Comparison of ENCODE assay signal across 8 cellular contexts in genomic region chr2:108786354-108787208, GRCh38. TPM values are rescaled to one million over a fixed set of nuclear protein-coding genes. Genes with fewer than 3 reads are reported as not detected.
DNase-seq lines count a peak whose midpoint lies in the region; TF ChIP-seq lines count a peak whose summit lies in the region.

Gene CCDC138, plus strand, starts transcription at chr2:108786771. Its CDS starts 52 bp downstream, at chr2:108786823.

- no peak for TF ChIP-seq EP300 in stomach (IDR thresholded peaks at IDR 0.05)

- H3K9me3 ChIP-seq in stomach: no peaks in the 10 kb centered on the region

- H3K36me3 Mint-ChIP-seq in neural crest cell (ENCODE audit: low read depth): peaks cover 9% of the 10 kb centered on the region

- H3K4me3 ChIP-seq in LNCaP clone FGC (ENCODE audit: low read depth, low read length) (peak within 1 kb of the TSS; percentile 76), fibroblast of villous mesenchyme (ENCODE audit: low read depth, low read length) (peak within 1 kb of the TSS; percentile 77), stomach (peak within 1 kb of the TSS; percentile 65 to 78 (median 72))

- TF ChIP-seq POLR2A in stomach (IDR thresholded peaks at IDR 0.05): peak in 1 of 4 donors; percentile 29

- no peaks in the 10 kb centered on the region for H3K27me3 Mint-ChIP-seq in neural crest cell (ENCODE audit: low read depth)

- no peak for TF ChIP-seq CTCF in LNCaP clone FGC (IDR thresholded peaks at IDR 0.05; ENCODE audit: control insufficient read depth, extremely low read depth, insufficient read depth)
- TF ChIP-seq CTCF in fibroblast of villous mesenchyme (IDR thresholded peaks at IDR 0.05; ENCODE audit: insufficient read depth, low read depth, low read length): no peak
- TF ChIP-seq CTCF in neural crest cell (conservative IDR thresholded peaks at IDR 0.05): no peak
- no peak for TF ChIP-seq CTCF in stomach (IDR thresholded peaks at IDR 0.05)

- no peaks in the 10 kb centered on the region for H3K27me3 ChIP-seq in stomach

- peak within 1 kb of the TSS; percentile 77 to 93 (median 88) for H3K27ac ChIP-seq in stomach

- DNase-seq in ELR (ENCODE audit: low read depth) (peak; percentile 96), H4 (ENCODE audit: low spot score) (peak; percentile 78), LNCaP clone FGC (ENCODE audit: low read depth) (peak; percentile 38), SHP77 (lab: John Stamatoyannopoulos, UW) (peak; percentile 90 to 91), fibroblast of villous mesenchyme (ENCODE audit: low read depth) (peak; percentile 92), neural crest cell (ENCODE audit: low read depth, low spot score) (peak; percentile 89), stomach (peak; percentile 92)
- DNase-seq in activated T-helper 9 cell treated with anti-CD3 and anti-CD28 coated beads, Interleukin-2, amount 50 U/mL, for 16 hours (ENCODE audit: low read depth): peak; percentile 86

- H3K4me1 ChIP-seq in stomach: peaks cover 0 to 14% (median 6%) of the 10 kb centered on the region in 4 donors

- intact Hi-C loops in stomach (cut with DNase I; ENCODE audit: low total_unique reads): no loop called here

- peaks cover 21 to 44% (median 33%) of the 10 kb centered on the region in 4 donors for H3K36me3 ChIP-seq in stomach

- peaks cover 21% of the 10 kb centered on the region for H3K4me1 Mint-ChIP-seq in neural crest cell

- H3K9me3 Mint-ChIP-seq in neural crest cell: no peaks in the 10 kb centered on the region

- H3K27ac Mint-ChIP-seq in neural crest cell (ENCODE audit: unreplicated experiment): peak within 1 kb of the TSS; percentile 99

- peak within 1 kb of the TSS; percentile 95 for H3K4me3 Mint-ChIP-seq in neural crest cell

- 0 to 1% (median 1%) methylated on average over 23 to 78 of the region's 78 CpGs for WGBS in stomach, 5 donors

RNA-seq across cellular contexts. Expression of gene CCDC138, which starts in this region (rescaled TPM):
- total RNA-seq in H4 (2014; rRNA removed; shearing (Covaris generic)): 8.8 and 10.7 TPM in 2 replicates
- total RNA-seq in fibroblast of villous mesenchyme: 4.2 and 9.1 TPM in 2 replicates
- total RNA-seq in neural crest cell: 39.7 and 42.0 TPM in 2 replicates
- total RNA-seq in stomach: 10 to 100 TPM in 2 of 5 donors, 1 to 10 TPM in 2, under 1 TPM in 1; 0.29 to 25.4 (median 6.7) TPM
- 1 to 10 TPM; 1.3 to 2.1 (median 1.7) TPM for polyA plus RNA-seq in stomach

Comparison
In these comparisons a context has a peak if more than half of its experiments do, and no peak if none do; other contexts are left out.
1. Peak in every context shown above with its lines: DNase-seq, H3K4me3 ChIP-seq and H3K27ac ChIP-seq.
2. DNase-seq: peak in every context shown above with its lines; median percentile 96 in ELR; 92 in fibroblast of villous mesenchyme; 92 in stomach; 90 in SHP77; 89 in neural crest cell; 86 in activated T-helper 9 cell treated with anti-CD3 and anti-CD28 coated beads, Interleukin-2, amount 50 U/mL, for 16 hours; 78 in H4; 38 in LNCaP clone FGC.